24 cellular contexts compared by ENCODE assay signal in genomic region chr6:157174731-157175130, GRCh38.
"Had no signal": no experiment of that assay in that cellular context is flagged by ENCODE, and none has a peak within 500 bp of the region (broad histone marks: within the 10 kb centered on the region; RNA-seq: fewer than 3 reads in every experiment).

No MANE protein-coding gene starts in this region.

- ATAC-seq: effector memory CD8-positive, alpha-beta T cell; esophagus mucosa; foreskin keratinocyte; gastrocnemius medialis; gastroesophageal sphincter; heart left ventricle; heart right ventricle had no signal

- H3K9me3 ChIP-seq: colonic mucosa, esophagus muscularis mucosa, esophagus squamous epithelium, gastrocnemius medialis, gastroesophageal sphincter, heart left ventricle, heart right ventricle had no signal

- H3K4me3 ChIP-seq: colonic mucosa, coronary artery, dorsolateral prefrontal cortex, esophagus muscularis mucosa, esophagus squamous epithelium, gastrocnemius medialis, gastroesophageal sphincter, heart left ventricle, heart right ventricle had no signal

- DNase-seq: colonic mucosa; cortex of kidney; dermis blood vessel endothelial cell; dorsolateral prefrontal cortex; effector CD4-positive, alpha-beta T cell; effector CD8-positive, alpha-beta T cell; effector memory CD4-positive, alpha-beta T cell; effector memory CD8-positive, alpha-beta T cell; endodermal cell; erythroblast; esophagus squamous epithelium; foreskin fibroblast; foreskin keratinocyte; foreskin melanocyte; gastrocnemius medialis; glutamatergic neuron; head of caudate nucleus; heart left ventricle; heart right ventricle had no signal

- H3K36me3 ChIP-seq: colonic mucosa, gastrocnemius medialis had no signal

- H3K27me3 ChIP-seq: colonic mucosa, dorsolateral prefrontal cortex, esophagus muscularis mucosa, esophagus squamous epithelium, foreskin keratinocyte, gastrocnemius medialis, gastroesophageal sphincter, heart left ventricle, heart right ventricle had no signal

- H3K27ac ChIP-seq: colonic mucosa, coronary artery, epithelial cell of prostate, esophagus muscularis mucosa, esophagus squamous epithelium, foreskin keratinocyte, gastrocnemius medialis, gastroesophageal sphincter, heart left ventricle, heart right ventricle had no signal

- H3K4me1 ChIP-seq: colonic mucosa, esophagus squamous epithelium, foreskin keratinocyte had no signal
